Comparison of ENCODE assay signal across 30 cellular contexts in the genomic region with DNA sequence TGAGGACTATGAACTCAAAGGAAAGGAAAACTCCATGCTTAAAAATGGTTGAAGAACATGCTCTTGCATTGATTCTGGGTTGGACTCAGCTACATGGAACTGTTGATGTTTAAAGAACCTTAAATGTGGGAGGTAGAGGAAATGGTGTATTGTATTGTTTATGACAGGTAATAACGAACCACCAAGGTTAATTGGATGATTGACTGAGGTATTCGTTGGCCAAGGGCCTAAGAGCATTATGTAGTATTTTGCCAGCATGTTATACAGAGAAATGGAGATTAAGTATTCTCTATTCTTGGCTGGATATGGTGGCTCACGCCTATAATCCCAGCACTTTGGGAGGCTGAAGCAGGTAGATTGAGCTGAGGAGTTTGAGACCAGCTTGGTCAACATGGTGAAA. TPM values are rescaled to one million over a fixed set of nuclear protein-coding genes. Genes with fewer than 3 reads are reported as not detected.
"Had no signal": no experiment of that assay in that cellular context is flagged by ENCODE, and none has a peak within 500 bp of the region (broad histone marks: within the 10 kb centered on the region; RNA-seq: fewer than 3 reads in every experiment).

No MANE protein-coding gene starts in this region.

- ATAC-seq: activated CD8-positive, alpha-beta T cell treated with anti-CD3 and anti-CD28 coated beads for 36 hours; activated T-cell treated with anti-CD3 and anti-CD28 coated beads, Interleukin-2, amount 50 U/mL, for 72 hours; activated T-helper 17 cell treated with anti-CD3 and anti-CD28 coated beads, Interleukin-2, amount 50 U/mL, for 72 hours had no signal

- H3K27ac Mint-ChIP-seq: activated CD4-positive, alpha-beta T cell treated with anti-CD3 and anti-CD28 coated beads, Interleukin-2, amount 10 ng/mL, durations not matched to agents 24 days and 14 days; activated CD8-positive, alpha-beta T cell treated with anti-CD3 and anti-CD28 coated beads for 36 hours; activated naive CD8-positive, alpha-beta T cell treated with anti-CD3 and anti-CD28 coated beads for 36 hours; activated T-cell treated with anti-CD3 and anti-CD28 coated beads, Interleukin-2, amount 50 U/mL, for 72 hours; activated T-helper 17 cell treated with anti-CD3 and anti-CD28 coated beads, Interleukin-2, amount 50 U/mL, for 72 hours had no signal

- H3K4me1 ChIP-seq: SJCRH30 had no signal

- H3K4me1 Mint-ChIP-seq: activated CD4-positive, alpha-beta T cell treated with anti-CD3 and anti-CD28 coated beads, Interleukin-2, amount 10 ng/mL, durations not matched to agents 24 days and 14 days; activated naive CD8-positive, alpha-beta T cell treated with anti-CD3 and anti-CD28 coated beads for 36 hours; activated T-helper 17 cell treated with anti-CD3 and anti-CD28 coated beads, Interleukin-2, amount 50 U/mL, for 72 hours had no signal

- H3K4me3 ChIP-seq: SJCRH30 had no signal

- H3K27me3 Mint-ChIP-seq: activated CD4-positive, alpha-beta T cell treated with anti-CD3 and anti-CD28 coated beads, Interleukin-2, amount 10 ng/mL, durations not matched to agents 24 days and 14 days had no signal

- DNase-seq: activated CD4-positive, alpha-beta T cell treated with anti-CD3 and anti-CD28 coated beads, Interleukin-2, amount 10 ng/mL, durations not matched to agents 24 days and 14 days; activated CD4-positive, alpha-beta T cell treated with anti-CD3 and anti-CD28 coated beads, Interleukin-2, amount 50 U/mL, for 4 hours; activated CD8-positive, alpha-beta T cell treated with anti-CD3 and anti-CD28 coated beads for 36 hours; activated effector memory CD4-positive, alpha-beta T cell treated with anti-CD3 and anti-CD28 coated beads, Interleukin-2, amount 50 U/mL, for 16 hours; activated naive CD4-positive, alpha-beta T cell; activated naive CD4-positive, alpha-beta T cell treated with anti-CD3 and anti-CD28 coated beads, Interleukin-2, amount 50 U/mL, for 16 hours; activated naive CD8-positive, alpha-beta T cell treated with anti-CD3 and anti-CD28 coated beads for 36 hours; activated T-cell treated with anti-CD3 and anti-CD28 coated beads, Interleukin-2, amount 50 U/mL, for 1 hour; activated T-cell treated with anti-CD3 and anti-CD28 coated beads, Interleukin-2, amount 50 U/mL, for 72 hours; amniotic stem cell; aorta; central memory CD4-positive, alpha-beta T cell; KG1; MM.1S; NCI-H1092; NCI-H1436 treated with DMSO at 0.1 percent for 48 hours; NCI-H1694 treated with DMSO at 0.1 percent for 48 hours; NCI-H2029; NCI-H2171; NCI-H510A; NCI-H526; NCI-H748 treated with DMSO at 0.1 percent for 48 hours; NK-92 treated with Interleukin-12 subunit alpha and Interleukin-12 subunit beta, amount 100 ng/mL, for 24 hours; SHP77; SW 1271; T-helper 1 cell had no signal

- H3K36me3 ChIP-seq: brain microvascular endothelial cell, SJCRH30 had no signal

- H3K4me3 Mint-ChIP-seq: activated CD4-positive, alpha-beta T cell treated with anti-CD3 and anti-CD28 coated beads, Interleukin-2, amount 10 ng/mL, durations not matched to agents 24 days and 14 days; activated CD8-positive, alpha-beta T cell treated with anti-CD3 and anti-CD28 coated beads for 36 hours; activated naive CD8-positive, alpha-beta T cell treated with anti-CD3 and anti-CD28 coated beads for 36 hours; activated T-cell treated with anti-CD3 and anti-CD28 coated beads, Interleukin-2, amount 50 U/mL, for 72 hours; activated T-helper 17 cell treated with anti-CD3 and anti-CD28 coated beads, Interleukin-2, amount 50 U/mL, for 72 hours had no signal

- H3K27me3 ChIP-seq: brain microvascular endothelial cell had no signal

- H3K27ac ChIP-seq: brain microvascular endothelial cell, SJCRH30 had no signal

RNA-seq across cellular contexts. Expression of gene CDK20, which starts 59.0 kb away (rescaled TPM):
- total RNA-seq: OCI-LY7 had no signal
